ENCODE assay signal across 30 cellular contexts in the genomic region with DNA sequence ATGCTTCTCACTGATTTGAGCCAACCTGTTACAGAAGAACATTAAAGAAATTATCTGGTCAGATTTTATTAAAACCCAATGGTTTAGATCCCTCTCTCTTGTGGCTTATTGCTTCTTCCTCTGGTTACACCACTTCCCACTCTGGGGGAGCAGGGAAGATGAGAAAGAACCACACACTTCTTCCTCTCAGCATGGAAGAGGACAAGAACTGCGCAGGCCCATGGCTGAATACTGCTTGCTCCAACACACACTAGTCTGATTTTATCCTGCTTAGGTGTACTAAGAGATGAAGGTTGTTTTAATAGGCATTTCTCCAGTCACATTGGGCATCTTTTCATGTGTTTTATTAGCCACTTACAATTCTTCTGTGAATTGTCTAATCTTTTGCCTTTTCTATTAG. TPM values are rescaled to one million over a fixed set of nuclear protein-coding genes. Genes with fewer than 3 reads are reported as not detected.
A peak's percentile ranks its signal among the peaks of the same experiment; 100 is the strongest.
DNase-seq lines count a peak whose midpoint lies in the region; ATAC-seq and TF ChIP-seq lines count a peak whose summit lies in the region.
"Had no signal": no experiment of that assay in that cellular context is flagged by ENCODE, and none has a peak within 500 bp of the region (broad histone marks: within the 10 kb centered on the region; RNA-seq: fewer than 3 reads in every experiment).

No MANE protein-coding gene starts in this region.

- intact Hi-C loops in Caco-2 (cut with micrococcal nuclease; ENCODE audit: unreplicated experiment) = no loop called here

- DNase-seq in activated naive CD8-positive, alpha-beta T cell treated with anti-CD3 and anti-CD28 coated beads, Interleukin-2, amount 10 ng/mL, durations not matched to agents 7 days and 5 days = no peak
- no peak for DNase-seq in activated naive CD8-positive, alpha-beta T cell treated with anti-CD3 and anti-CD28 coated beads for 36 hours
- DNase-seq in MV-4-11 (lab: John Stamatoyannopoulos, UW) = peak; percentile 79
- DNase-seq in left lobe of liver (ENCODE audit: low spot score) = no peak
- DNase-seq in stimulated activated effector memory CD8-positive, alpha-beta T cell treated with anti-CD3 and anti-CD28 coated beads, Interleukin-12 subunit alpha, Interleukin-12 subunit beta, amount 100 ng/mL, for 72 hours (ENCODE audit: low spot score in 2 of 2) = no peak
- no peak for DNase-seq in NCI-H2196 (lab: John Stamatoyannopoulos, UW; ENCODE audit: unreplicated experiment)
- DNase-seq in Caco-2 = no peak
- DNase-seq in NCI-H2107 treated with DMSO at 0.1 percent for 48 hours (lab: John Stamatoyannopoulos, UW; ENCODE audit: unreplicated experiment) = no peak
- DNase-seq: activated CD4-positive, alpha-beta T cell treated with anti-CD3 and anti-CD28 coated beads, Interleukin-2, amount 10 ng/mL, durations not matched to agents 24 days and 14 days; activated effector memory CD4-positive, alpha-beta T cell treated with Interleukin-2 at 50 U/mL for 16 hours; anterior cingulate cortex; DMS153; IMR-90; NCI-H1417 treated with DMSO at 0.1 percent for 48 hours; NCI-H2029 treated with DMSO at 0.1 percent for 48 hours; NCI-H226; NCI-H526 treated with DMSO at 0.1 percent for 48 hours; nephron progenitor cell; Peyer's patch; SHP77; stimulated activated CD4-positive, alpha-beta T cell treated with anti-CD3 and anti-CD28 coated beads, Interleukin-2, amount 100 ng/mL, for 24 hours; stomach; T-helper 9 cell; thyroid gland; WERI-Rb-1 had no signal

- no peak for TF ChIP-seq CTCF in Caco-2 (IDR thresholded peaks at IDR 0.05; ENCODE audit: insufficient read depth in 1 of 2, low read depth in 1 of 2, low read length in 1 of 2, severe bottlenecking in 1 of 2, unreplicated experiment in 1 of 2)

- no peak for ATAC-seq in activated naive CD8-positive, alpha-beta T cell treated with anti-CD3 and anti-CD28 coated beads, Interleukin-2, amount 10 ng/mL, durations not matched to agents 7 days and 5 days (ENCODE audit: low read depth)
- ATAC-seq in left lobe of liver = peak; percentile 52
- no peak for ATAC-seq in stimulated activated effector memory CD8-positive, alpha-beta T cell treated with anti-CD3 and anti-CD28 coated beads, Interleukin-12 subunit alpha, Interleukin-12 subunit beta, amount 100 ng/mL, for 72 hours
- ATAC-seq: activated naive CD4-positive, alpha-beta T cell treated with anti-CD3 and anti-CD28 coated beads, Interleukin-2, amount 50 U/mL, for 72 hours; gastroesophageal sphincter had no signal

- H3K4me1 Mint-ChIP-seq in activated naive CD8-positive, alpha-beta T cell treated with anti-CD3 and anti-CD28 coated beads, Interleukin-2, amount 10 ng/mL, durations not matched to agents 7 days and 5 days = peaks cover 16% of the 10 kb centered on the region
- H3K4me1 Mint-ChIP-seq in activated naive CD8-positive, alpha-beta T cell treated with anti-CD3 and anti-CD28 coated beads for 36 hours = peaks cover 17% of the 10 kb centered on the region
- no peaks in the 10 kb centered on the region for H3K4me1 Mint-ChIP-seq in stimulated activated effector memory CD8-positive, alpha-beta T cell treated with anti-CD3 and anti-CD28 coated beads, Interleukin-12 subunit alpha, Interleukin-12 subunit beta, amount 100 ng/mL, for 72 hours
- H3K4me1 Mint-ChIP-seq in Caco-2 (ENCODE audit: low read depth, unreplicated experiment) = no peaks in the 10 kb centered on the region

- H3K27me3 ChIP-seq in Caco-2 (replicated peaks; ENCODE audit: control insufficient read depth, insufficient read depth, low read length) = no peaks in the 10 kb centered on the region
- H3K27me3 ChIP-seq: gastroesophageal sphincter, hepatocyte, Peyer's patch, stomach, thyroid gland had no signal

- no peaks in the 10 kb centered on the region for H3K9me3 Mint-ChIP-seq in activated naive CD8-positive, alpha-beta T cell treated with anti-CD3 and anti-CD28 coated beads, Interleukin-2, amount 10 ng/mL, durations not matched to agents 7 days and 5 days
- no peaks in the 10 kb centered on the region for H3K9me3 Mint-ChIP-seq in activated naive CD8-positive, alpha-beta T cell treated with anti-CD3 and anti-CD28 coated beads for 36 hours
- H3K9me3 Mint-ChIP-seq in stimulated activated effector memory CD8-positive, alpha-beta T cell treated with anti-CD3 and anti-CD28 coated beads, Interleukin-12 subunit alpha, Interleukin-12 subunit beta, amount 100 ng/mL, for 72 hours = no peaks in the 10 kb centered on the region
- H3K9me3 Mint-ChIP-seq in Caco-2 (ENCODE audit: unreplicated experiment) = no peaks in the 10 kb centered on the region
- H3K9me3 Mint-ChIP-seq: activated CD4-positive, alpha-beta T cell treated with anti-CD3 and anti-CD28 coated beads, Interleukin-2, amount 10 ng/mL, durations not matched to agents 24 days and 14 days; activated naive CD4-positive, alpha-beta T cell treated with anti-CD3 and anti-CD28 coated beads, Interleukin-2, amount 50 U/mL, for 72 hours; nephron progenitor cell had no signal

- H3K36me3 Mint-ChIP-seq in activated naive CD8-positive, alpha-beta T cell treated with anti-CD3 and anti-CD28 coated beads, Interleukin-2, amount 10 ng/mL, durations not matched to agents 7 days and 5 days = peaks cover 36% of the 10 kb centered on the region
- peaks cover 13% of the 10 kb centered on the region for H3K36me3 Mint-ChIP-seq in activated naive CD8-positive, alpha-beta T cell treated with anti-CD3 and anti-CD28 coated beads for 36 hours
- peaks cover 40% of the 10 kb centered on the region for H3K36me3 Mint-ChIP-seq in stimulated activated effector memory CD8-positive, alpha-beta T cell treated with anti-CD3 and anti-CD28 coated beads, Interleukin-12 subunit alpha, Interleukin-12 subunit beta, amount 100 ng/mL, for 72 hours
- H3K36me3 Mint-ChIP-seq in Caco-2 (ENCODE audit: insufficient read depth, unreplicated experiment) = no peaks in the 10 kb centered on the region

- CTCF ChIA-PET in Caco-2 (lab: Charles Lee) = no interaction called here

- no peak overlapping the region for H3K4me3 ChIP-seq in Caco-2 (ENCODE audit: low read depth, low read length)
- H3K4me3 ChIP-seq: gastroesophageal sphincter, hepatocyte, Peyer's patch, smooth muscle cell, stomach, thyroid gland had no signal

- peak overlapping the region; percentile 39 for H3K4me3 Mint-ChIP-seq in activated naive CD8-positive, alpha-beta T cell treated with anti-CD3 and anti-CD28 coated beads, Interleukin-2, amount 10 ng/mL, durations not matched to agents 7 days and 5 days
- H3K4me3 Mint-ChIP-seq in activated naive CD8-positive, alpha-beta T cell treated with anti-CD3 and anti-CD28 coated beads for 36 hours = no peak overlapping the region
- no peak overlapping the region for H3K4me3 Mint-ChIP-seq in stimulated activated effector memory CD8-positive, alpha-beta T cell treated with anti-CD3 and anti-CD28 coated beads, Interleukin-12 subunit alpha, Interleukin-12 subunit beta, amount 100 ng/mL, for 72 hours
- no peak overlapping the region for H3K4me3 Mint-ChIP-seq in Caco-2 (ENCODE audit: unreplicated experiment)
- H3K4me3 Mint-ChIP-seq: activated CD4-positive, alpha-beta T cell treated with anti-CD3 and anti-CD28 coated beads, Interleukin-2, amount 10 ng/mL, durations not matched to agents 24 days and 14 days; nephron progenitor cell had no signal

- no TSS peak for BruUV-seq in Caco-2 (replicated peaks; lab: Mats Ljungman, UMichigan)

- POLR2A ChIA-PET in activated naive CD8-positive, alpha-beta T cell treated with anti-CD3 and anti-CD28 coated beads, Interleukin-2, amount 10 ng/mL, durations not matched to agents 7 days and 5 days (lab: Charles Lee) = interaction anchor here (0.6 kb wide), 1 partner anchor 82 kb away, joined by 4 read pairs; no protein-coding TSS in a partner anchor
- POLR2A ChIA-PET in Caco-2 (lab: Charles Lee) = no interaction called here

- H3K9me3 ChIP-seq in Caco-2 = no peaks in the 10 kb centered on the region
- H3K9me3 ChIP-seq: gastroesophageal sphincter, Peyer's patch, stomach, thyroid gland had no signal

- H3K27me3 Mint-ChIP-seq in activated naive CD8-positive, alpha-beta T cell treated with anti-CD3 and anti-CD28 coated beads, Interleukin-2, amount 10 ng/mL, durations not matched to agents 7 days and 5 days = no peaks in the 10 kb centered on the region
- no peaks in the 10 kb centered on the region for H3K27me3 Mint-ChIP-seq in activated naive CD8-positive, alpha-beta T cell treated with anti-CD3 and anti-CD28 coated beads for 36 hours
- H3K27me3 Mint-ChIP-seq in Caco-2 (ENCODE audit: insufficient read depth, unreplicated experiment) = no peaks in the 10 kb centered on the region
- H3K27me3 Mint-ChIP-seq: activated CD4-positive, alpha-beta T cell treated with anti-CD3 and anti-CD28 coated beads, Interleukin-2, amount 10 ng/mL, durations not matched to agents 24 days and 14 days had no signal

- no peak overlapping the region for H3K27ac Mint-ChIP-seq in activated naive CD8-positive, alpha-beta T cell treated with anti-CD3 and anti-CD28 coated beads, Interleukin-2, amount 10 ng/mL, durations not matched to agents 7 days and 5 days
- no peak overlapping the region for H3K27ac Mint-ChIP-seq in activated naive CD8-positive, alpha-beta T cell treated with anti-CD3 and anti-CD28 coated beads for 36 hours
- H3K27ac Mint-ChIP-seq in stimulated activated effector memory CD8-positive, alpha-beta T cell treated with anti-CD3 and anti-CD28 coated beads, Interleukin-12 subunit alpha, Interleukin-12 subunit beta, amount 100 ng/mL, for 72 hours = peak overlapping the region; percentile 34
- H3K27ac Mint-ChIP-seq in Caco-2 (ENCODE audit: unreplicated experiment) = no peak overlapping the region
- H3K27ac Mint-ChIP-seq: activated CD4-positive, alpha-beta T cell treated with anti-CD3 and anti-CD28 coated beads, Interleukin-2, amount 10 ng/mL, durations not matched to agents 24 days and 14 days; activated naive CD4-positive, alpha-beta T cell treated with anti-CD3 and anti-CD28 coated beads, Interleukin-2, amount 50 U/mL, for 72 hours; nephron progenitor cell had no signal

- no peaks in the 10 kb centered on the region for H3K4me1 ChIP-seq in Caco-2
- H3K4me1 ChIP-seq: parathyroid adenoma, Peyer's patch had no signal

- H3K36me3 ChIP-seq in Caco-2 (ENCODE audit: control insufficient read depth, insufficient read depth, low read length) = no peaks in the 10 kb centered on the region

RNA-seq across cellular contexts. Expression of a gene that starts 27.6 kb away (rescaled TPM):
- total RNA-seq in activated naive CD8-positive, alpha-beta T cell treated with anti-CD3 and anti-CD28 coated beads, Interleukin-2, amount 10 ng/mL, durations not matched to agents 7 days and 5 days = 10 to 100 TPM; 49.0 to 51.2 TPM
- 10 to 100 TPM; 20.1 to 20.8 TPM for total RNA-seq in activated naive CD8-positive, alpha-beta T cell treated with anti-CD3 and anti-CD28 coated beads for 36 hours
- total RNA-seq in left lobe of liver (11.6 TPM), Caco-2 (2022) (15.3 and 16.2 TPM in 2 replicates)

RNA-seq across cellular contexts. Expression of a gene that starts 49.1 kb away (rescaled TPM):
- 10 to 100 TPM; 19.3 to 24.8 TPM for total RNA-seq in activated naive CD8-positive, alpha-beta T cell treated with anti-CD3 and anti-CD28 coated beads, Interleukin-2, amount 10 ng/mL, durations not matched to agents 7 days and 5 days
- total RNA-seq in activated naive CD8-positive, alpha-beta T cell treated with anti-CD3 and anti-CD28 coated beads for 36 hours = 10 to 100 TPM; 38.3 to 39.6 TPM
- 47.9 TPM for total RNA-seq in left lobe of liver
- 27.9 and 29.1 TPM in 2 replicates for total RNA-seq in Caco-2 (2022)

RNA-seq across cellular contexts. Expression of a gene that starts 50.1 kb away (rescaled TPM):
- total RNA-seq in activated naive CD8-positive, alpha-beta T cell treated with anti-CD3 and anti-CD28 coated beads, Interleukin-2, amount 10 ng/mL, durations not matched to agents 7 days and 5 days = 100 to 1,000 TPM; 452 to 453 TPM
- total RNA-seq in activated naive CD8-positive, alpha-beta T cell treated with anti-CD3 and anti-CD28 coated beads for 36 hours = 100 to 1,000 TPM; 173 to 179 TPM
- total RNA-seq in left lobe of liver (5.8 TPM), Caco-2 (2022) (4.1 and 5.1 TPM in 2 replicates)

Comparison
In these comparisons a context has a peak if more than half of its experiments do, and no peak if none do; other contexts are left out.
1. RNA of a gene that starts 50.1 kb away (total RNA-seq): 452 to 453 TPM in activated naive CD8-positive, alpha-beta T cell treated with anti-CD3 and anti-CD28 coated beads, Interleukin-2, amount 10 ng/mL, durations not matched to agents 7 days and 5 days and 173 to 179 TPM in activated naive CD8-positive, alpha-beta T cell treated with anti-CD3 and anti-CD28 coated beads for 36 hours; 5.8 TPM in left lobe of liver (single experiment) and 4.1 to 5.1 TPM in Caco-2; every median in the first group is over 10 times any median in the second.